ENCODE assay signal across 9 cellular contexts in the genomic region with DNA sequence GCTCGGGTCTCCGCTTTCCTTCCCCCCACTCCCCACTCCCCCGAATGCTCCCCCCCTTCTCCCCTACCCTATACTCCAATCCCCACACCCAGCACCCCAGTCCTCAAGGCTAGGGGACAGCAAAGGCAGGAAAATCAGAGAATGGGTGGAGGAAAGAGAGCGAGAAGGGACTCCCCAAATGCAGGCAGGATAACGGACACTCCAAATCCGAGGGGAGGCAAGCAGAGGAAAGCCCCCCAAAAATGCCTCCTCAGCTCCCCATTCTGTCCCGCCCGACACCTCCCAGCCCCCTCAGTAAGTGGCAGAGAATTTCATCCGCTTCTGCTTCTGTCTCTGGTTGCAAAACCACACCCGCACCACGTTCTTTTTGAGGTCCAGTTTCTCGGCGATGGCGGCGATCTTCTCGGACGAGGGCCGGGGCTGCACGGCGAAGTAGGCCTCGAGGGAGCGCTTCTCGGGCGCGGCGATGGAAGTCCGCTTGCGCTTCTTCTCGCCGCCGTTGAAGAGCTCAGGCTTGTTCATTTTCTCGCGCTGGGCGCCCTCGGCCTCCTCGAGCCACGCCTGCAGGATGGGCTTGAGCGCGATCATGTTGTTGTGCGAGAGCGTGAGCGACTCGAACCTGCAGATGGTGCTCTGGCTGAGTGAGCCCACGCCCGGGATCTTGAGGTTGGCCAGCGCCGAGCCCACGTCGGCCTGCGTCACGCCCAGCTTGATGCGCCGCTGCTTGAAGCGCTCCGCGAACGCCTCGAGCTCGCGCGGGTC. TPM values are rescaled to one million over a fixed set of nuclear protein-coding genes. Genes with fewer than 3 reads are reported as not detected.
DNase-seq lines count a peak whose midpoint lies in the region; ATAC-seq and TF ChIP-seq lines count a peak whose summit lies in the region.
"Had no signal": no experiment of that assay in that cellular context is flagged by ENCODE, and none has a peak within 500 bp of the region (broad histone marks: within the 10 kb centered on the region; RNA-seq: fewer than 3 reads in every experiment).

No MANE protein-coding gene starts in this region.

- H3K23ac ChIP-seq in IMR-90 (ENCODE audit: low read depth, low read length): no peak overlapping the region

- intact Hi-C loops in IMR-90 (cut with micrococcal nuclease): no loop called here

- no peak overlapping the region for H2AK5ac ChIP-seq in IMR-90 (ENCODE audit: low read depth, low read length)

- no peak overlapping the region for H3K27ac Mint-ChIP-seq in nephron

- no peak overlapping the region for H2BK5ac ChIP-seq in IMR-90 (ENCODE audit: low read depth, low read length, poor library complexity, severe bottlenecking)

- no peak for TF ChIP-seq RAD21 in IMR-90 (IDR thresholded peaks at IDR 0.05; ENCODE audit: low read length)

- no peak overlapping the region for H3K18ac ChIP-seq in IMR-90 (ENCODE audit: low read depth, low read length)

- no peak overlapping the region for H2BK120ac ChIP-seq in IMR-90 (ENCODE audit: low read depth, low read length)

- no peak overlapping the region for H3K14ac ChIP-seq in IMR-90 (replicated peaks; ENCODE audit: low read depth, low read length)

- 5% methylated on average over 46 of the region's 61 CpGs; no CpG with 5 or more reads in 1 of the 2 experiments for WGBS in IMR-90 (ENCODE audit: extremely low coverage in 2 of 2, insufficient read length in 1 of 2), 2 experiments

- no peak overlapping the region for H2BK15ac ChIP-seq in IMR-90 (ENCODE audit: low read depth, low read length)

- DNase-seq in COLO668 (lab: John Stamatoyannopoulos, UW; ENCODE audit: unreplicated experiment) (peak; percentile 83), IMR-90 (peak; percentile 7), ecto neural progenitor cell (ENCODE audit: low spot score) (peak; percentile 69), foreskin melanocyte (no peak), NCI-H1694 treated with DMSO at 0.1 percent for 48 hours (lab: John Stamatoyannopoulos, UW) (no peak), SW480 (ENCODE audit: low spot score) (no peak)
- DNase-seq: MM.1S had no signal

- in situ Hi-C loops in IMR-90 (cut with MboI; ENCODE audit: low sequenced_read_pairs): no loop called here

- no peak overlapping the region for H3K4ac ChIP-seq in IMR-90 (ENCODE audit: low read depth, low read length)

- peak overlapping the region; percentile 57 for H2AFZ ChIP-seq in IMR-90 (replicated peaks; ENCODE audit: low read length, poor library complexity)

- no peaks in the 10 kb centered on the region for H3K36me3 Mint-ChIP-seq in nephron (ENCODE audit: low read depth)

- peak overlapping the region; percentile 47 to 58 (median 52) for H3K4me3 Mint-ChIP-seq in nephron

- H3K9me1 ChIP-seq in IMR-90 (ENCODE audit: insufficient read depth, low read length): no peaks in the 10 kb centered on the region

- H4K20me1 ChIP-seq in IMR-90 (ENCODE audit: insufficient read depth, low read length): peaks cover 3% of the 10 kb centered on the region; the same call in 1 of the 2 replicates

- dilution Hi-C loops in IMR-90 (cut with HindIII; ENCODE audit: low sequenced_read_pairs, unreplicated experiment): no loop called here

- no peak overlapping the region for H4K8ac ChIP-seq in IMR-90 (ENCODE audit: low read depth in 2 of 2, low read length in 2 of 2)

- H3K27me3 ChIP-seq in IMR-90 (ENCODE audit: control insufficient read depth, insufficient read depth, low read length): peaks cover 87% of the 10 kb centered on the region

- H2AK9ac ChIP-seq in IMR-90 (replicated peaks; ENCODE audit: low read depth, low read length, poor library complexity): peak overlapping the region; percentile 47

- BruUV-seq in IMR-90 (replicated peaks; lab: Mats Ljungman, UMichigan): no TSS peak

- no peak for ATAC-seq in IMR-90 (ENCODE audit: low read depth)
- ATAC-seq in GM19397 (IDR thresholded peaks at IDR 0.05; ENCODE audit: unreplicated experiment): no peak

- no peak overlapping the region for H3K4me3 ChIP-seq in IMR-90 (ENCODE audit: insufficient read depth, low read depth, low read length)

- H3K36me3 ChIP-seq in IMR-90 (ENCODE audit: control insufficient read depth, insufficient read depth, low read length): no peaks in the 10 kb centered on the region

- H3K9me3 ChIP-seq in IMR-90 (ENCODE audit: control insufficient read depth, insufficient read depth, low read length): peaks cover 9% of the 10 kb centered on the region; the same call in 1 of the 2 replicates

- H4K5ac ChIP-seq in IMR-90 (ENCODE audit: low read depth, low read length): no peak overlapping the region

- H3K56ac ChIP-seq in IMR-90 (ENCODE audit: extremely low read depth, insufficient read depth, low read length): no peak overlapping the region

- H4K91ac ChIP-seq in IMR-90 (ENCODE audit: insufficient read depth, low read depth, low read length): no peak overlapping the region

- TF ChIP-seq CTCF in IMR-90 (conservative IDR thresholded peaks at IDR 0.05; ENCODE audit: low read depth, low read length) (no peak), nephron (IDR thresholded peaks at IDR 0.05; ENCODE audit: unreplicated experiment in 3 of 3) (no peak)

- no peak overlapping the region for H3K4me2 ChIP-seq in IMR-90 (ENCODE audit: low read depth, low read length)

- no peak overlapping the region for H3K27ac ChIP-seq in IMR-90 (ENCODE audit: insufficient read depth, low read length)

- POLR2A ChIA-PET in IMR-90 (lab: Charles Lee; ENCODE audit: unreplicated experiment): no interaction called here

- no peak overlapping the region for H3K9ac ChIP-seq in IMR-90 (ENCODE audit: low read depth, low read length)

- H3K9me3 Mint-ChIP-seq in nephron: no peaks in the 10 kb centered on the region

- no peaks in the 10 kb centered on the region for H3K79me1 ChIP-seq in IMR-90 (ENCODE audit: low read depth in 1 of 2, low read length in 2 of 2)

- no peak for TF ChIP-seq POLR2A in IMR-90 (IDR thresholded peaks at IDR 0.05; ENCODE audit: low read depth, low read length)

- CTCF ChIA-PET in IMR-90 (lab: Yijun Ruan, JAX): no interaction called here

- H3K27me3 Mint-ChIP-seq in nephron (ENCODE audit: low read depth): peaks cover 98% of the 10 kb centered on the region

- no peak overlapping the region for H2BK20ac ChIP-seq in IMR-90 (ENCODE audit: low read depth, low read length)

- H3K4me1 Mint-ChIP-seq in nephron: peaks cover 18% of the 10 kb centered on the region

- no peaks in the 10 kb centered on the region; the same call in 1 of the 2 replicates for H3K4me1 ChIP-seq in IMR-90 (ENCODE audit: control insufficient read depth, insufficient read depth, low read length)

TF ChIP-seq in IMR-90, 13 proteins besides CTCF, POLR2A, EP300 and RAD21:
- TF ChIP-seq RFX5 (IDR thresholded peaks at IDR 0.05; ENCODE audit: low read depth, low read length) (no peak), MAFK (IDR thresholded peaks at IDR 0.05; ENCODE audit: low read depth, low read length) (no peak), RCOR1 (IDR thresholded peaks at IDR 0.05; ENCODE audit: insufficient replicate concordance, low read length) (no peak), CEBPB (IDR thresholded peaks at IDR 0.05; ENCODE audit: low read depth, low read length) (no peak), SMC3 (IDR thresholded peaks at IDR 0.05; ENCODE audit: low read depth, low read length) (no peak), MXI1 (IDR thresholded peaks at IDR 0.05; ENCODE audit: borderline replicate concordance, low read depth, low read length) (no peak), CHD1 (IDR thresholded peaks at IDR 0.05; ENCODE audit: low read depth, low read length) (no peak), NFE2L2 (IDR thresholded peaks at IDR 0.05; ENCODE audit: low read depth, low read length) (no peak)
- TF ChIP-seq, protein P1, sequence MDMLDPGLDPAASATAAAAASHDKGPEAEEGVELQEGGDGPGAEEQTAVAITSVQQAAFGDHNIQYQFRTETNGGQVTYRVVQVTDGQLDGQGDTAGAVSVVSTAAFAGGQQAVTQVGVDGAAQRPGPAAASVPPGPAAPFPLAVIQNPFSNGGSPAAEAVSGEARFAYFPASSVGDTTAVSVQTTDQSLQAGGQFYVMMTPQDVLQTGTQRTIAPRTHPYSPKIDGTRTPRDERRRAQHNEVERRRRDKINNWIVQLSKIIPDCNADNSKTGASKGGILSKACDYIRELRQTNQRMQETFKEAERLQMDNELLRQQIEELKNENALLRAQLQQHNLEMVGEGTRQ (IDR thresholded peaks at IDR 0.05; ENCODE audit: low read depth, low read length): no peak
- TF ChIP-seq, protein P2, sequence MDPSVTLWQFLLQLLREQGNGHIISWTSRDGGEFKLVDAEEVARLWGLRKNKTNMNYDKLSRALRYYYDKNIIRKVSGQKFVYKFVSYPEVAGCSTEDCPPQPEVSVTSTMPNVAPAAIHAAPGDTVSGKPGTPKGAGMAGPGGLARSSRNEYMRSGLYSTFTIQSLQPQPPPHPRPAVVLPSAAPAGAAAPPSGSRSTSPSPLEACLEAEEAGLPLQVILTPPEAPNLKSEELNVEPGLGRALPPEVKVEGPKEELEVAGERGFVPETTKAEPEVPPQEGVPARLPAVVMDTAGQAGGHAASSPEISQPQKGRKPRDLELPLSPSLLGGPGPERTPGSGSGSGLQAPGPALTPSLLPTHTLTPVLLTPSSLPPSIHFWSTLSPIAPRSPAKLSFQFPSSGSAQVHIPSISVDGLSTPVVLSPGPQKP (IDR thresholded peaks at IDR 0.05; ENCODE audit: borderline replicate concordance, low read depth, low read length): no peak

RNA-seq across cellular contexts. Expression of a gene that starts 2.0 kb away (rescaled TPM):
- not detected in 2 replicates for total RNA-seq in IMR-90 (2012; rRNA removed)
- 0.02 TPM in 1 of 2 replicates, not detected in the other for polyA plus RNA-seq in IMR-90 (2012; rRNA removed)
- not detected in 2 replicates for polyA plus RNA-seq in IMR-90 (2012; cell fraction: cytosol; rRNA removed)
- 0.02 TPM in 2 replicates for polyA plus RNA-seq in IMR-90 (2012; cell fraction: nucleus; rRNA removed; ENCODE audit: low replicate concordance)

RNA-seq across cellular contexts. Expression of a gene that starts 57.6 kb away (rescaled TPM):
- total RNA-seq in IMR-90 (2012; rRNA removed): 11.8 and 19.7 TPM in 2 replicates
- polyA plus RNA-seq in IMR-90 (2012; rRNA removed): 3.5 and 4.4 TPM in 2 replicates
- 0.44 and 0.49 TPM in 2 replicates for polyA plus RNA-seq in IMR-90 (2012; cell fraction: cytosol; rRNA removed)
- polyA plus RNA-seq in IMR-90 (2012; cell fraction: nucleus; rRNA removed; ENCODE audit: low replicate concordance): 0.30 and 2.4 TPM in 2 replicates

Comparison
In these comparisons a context has a peak if more than half of its experiments do, and no peak if none do; other contexts are left out.
1. DNase-seq: peak in COLO668 (single experiment), IMR-90 (single experiment) and ecto neural progenitor cell (single experiment); none in foreskin melanocyte (single experiment), NCI-H1694 treated with DMSO at 0.1 percent for 48 hours (single experiment) and SW480 (single experiment).